In genomic region chr9:36392489-36392888, GRCh38 we compare ENCODE assay signal across 15 cellular contexts.
"Had no signal": no experiment of that assay in that cellular context is flagged by ENCODE, and none has a peak within 500 bp of the region (broad histone marks: within the 10 kb centered on the region; RNA-seq: fewer than 3 reads in every experiment).

No MANE protein-coding gene starts in this region.

- DNase-seq: activated CD4-positive, alpha-beta T cell treated with anti-CD3 and anti-CD28 coated beads for 1 hour; activated CD4-positive, alpha-beta T cell treated with anti-CD3 and anti-CD28 coated beads, Interleukin-2, amount 50 U/mL, for 48 hours; activated CD8-positive, alpha-beta memory T cell treated with anti-CD3 and anti-CD28 coated beads, Interleukin-2, amount 10 ng/mL, durations not matched to agents 7 days and 5 days; activated gamma-delta T cell; activated naive CD8-positive, alpha-beta T cell treated with anti-CD3 and anti-CD28 coated beads for 36 hours; activated T-cell treated with anti-CD3 and anti-CD28 coated beads, Interleukin-2, amount 50 U/mL, for 24 hours; aorta; colonic mucosa; effector CD4-positive, alpha-beta T cell; hypothalamus; mucosa of descending colon; stomach had no signal

- H3K4me1 ChIP-seq: colonic mucosa had no signal

- ATAC-seq: activated CD8-positive, alpha-beta memory T cell treated with anti-CD3 and anti-CD28 coated beads, Interleukin-2, amount 10 ng/mL, durations not matched to agents 7 days and 5 days; mucosa of descending colon had no signal

- H3K27ac ChIP-seq: colonic mucosa, skin epidermis, stomach, thoracic aorta, vagina had no signal

- H3K27me3 ChIP-seq: colonic mucosa, stomach, vagina had no signal

- H3K4me3 ChIP-seq: colonic mucosa, mucosa of descending colon, skin epidermis, stomach, thoracic aorta, vagina had no signal

- H3K27me3 Mint-ChIP-seq: activated CD8-positive, alpha-beta memory T cell treated with anti-CD3 and anti-CD28 coated beads, Interleukin-2, amount 10 ng/mL, durations not matched to agents 7 days and 5 days; activated naive CD8-positive, alpha-beta T cell treated with anti-CD3 and anti-CD28 coated beads for 36 hours; activated T-cell treated with anti-CD3 and anti-CD28 coated beads, Interleukin-2, amount 50 U/mL, for 24 hours had no signal

- H3K4me3 Mint-ChIP-seq: activated CD8-positive, alpha-beta memory T cell treated with anti-CD3 and anti-CD28 coated beads, Interleukin-2, amount 10 ng/mL, durations not matched to agents 7 days and 5 days; activated naive CD8-positive, alpha-beta T cell treated with anti-CD3 and anti-CD28 coated beads for 36 hours; activated T-cell treated with anti-CD3 and anti-CD28 coated beads, Interleukin-2, amount 50 U/mL, for 24 hours had no signal

- H3K9me3 Mint-ChIP-seq: activated naive CD8-positive, alpha-beta T cell treated with anti-CD3 and anti-CD28 coated beads for 36 hours; activated T-cell treated with anti-CD3 and anti-CD28 coated beads, Interleukin-2, amount 50 U/mL, for 24 hours had no signal

- H3K9me3 ChIP-seq: colonic mucosa, mucosa of descending colon, stomach, thoracic aorta, vagina had no signal

- H3K36me3 ChIP-seq: colonic mucosa, stomach, thoracic aorta, vagina had no signal

- H3K27ac Mint-ChIP-seq: activated CD8-positive, alpha-beta memory T cell treated with anti-CD3 and anti-CD28 coated beads, Interleukin-2, amount 10 ng/mL, durations not matched to agents 7 days and 5 days; activated naive CD8-positive, alpha-beta T cell treated with anti-CD3 and anti-CD28 coated beads for 36 hours had no signal
